28 cellular contexts compared by ENCODE assay signal in genomic region chr11:113789675-113790320, GRCh38. TPM values are rescaled to one million over a fixed set of nuclear protein-coding genes. Genes with fewer than 3 reads are reported as not detected.
DNase-seq lines count a peak whose midpoint lies in the region; ATAC-seq, FAIRE-seq and TF ChIP-seq lines count a peak whose summit lies in the region.
"Had no signal": no experiment of that assay in that cellular context is flagged by ENCODE, and none has a peak within 500 bp of the region (broad histone marks: within the 10 kb centered on the region; RNA-seq: fewer than 3 reads in every experiment).

No MANE protein-coding gene starts in this region.

- H3K4me1 Mint-ChIP-seq in GM23338 (no peaks in the 10 kb centered on the region), nephron progenitor cell (peaks cover 6% of the 10 kb centered on the region)
- no peaks in the 10 kb centered on the region for H3K4me1 Mint-ChIP-seq in activated CD4-positive, alpha-beta T cell treated with anti-CD3 and anti-CD28 coated beads, Interleukin-2, amount 10 ng/mL, durations not matched to agents 24 days and 14 days

- no peaks in the 10 kb centered on the region for H3K27me3 Mint-ChIP-seq in GM23338 (ENCODE audit: insufficient read depth, low read depth, poor library complexity)
- peaks cover 11% of the 10 kb centered on the region for H3K27me3 Mint-ChIP-seq in activated CD4-positive, alpha-beta T cell treated with anti-CD3 and anti-CD28 coated beads, Interleukin-2, amount 10 ng/mL, durations not matched to agents 24 days and 14 days
- H3K27me3 Mint-ChIP-seq in nephron progenitor cell (ENCODE audit: low read depth, poor library complexity) = peaks cover 20% of the 10 kb centered on the region

- H3K27ac Mint-ChIP-seq in GM23338 (no peak overlapping the region), nephron progenitor cell (no peak overlapping the region)
- H3K27ac Mint-ChIP-seq in activated CD4-positive, alpha-beta T cell treated with anti-CD3 and anti-CD28 coated beads, Interleukin-2, amount 10 ng/mL, durations not matched to agents 24 days and 14 days = no peak overlapping the region
- H3K27ac Mint-ChIP-seq: HFFc6 had no signal

- in situ Hi-C loops in K562 (cut with MboI) = no loop called here

- no peaks in the 10 kb centered on the region for H3F3A ChIP-seq in GM23338 (replicated peaks; ENCODE audit: low read depth)

- H3K9me3 Mint-ChIP-seq in GM23338 = no peaks in the 10 kb centered on the region; the same call in 2 of the 3 replicates
- no peaks in the 10 kb centered on the region for H3K9me3 Mint-ChIP-seq in activated CD4-positive, alpha-beta T cell treated with anti-CD3 and anti-CD28 coated beads, Interleukin-2, amount 10 ng/mL, durations not matched to agents 24 days and 14 days
- no peaks in the 10 kb centered on the region for H3K9me3 Mint-ChIP-seq in nephron progenitor cell
- H3K9me3 Mint-ChIP-seq: HFFc6 had no signal

- H3K36me3 Mint-ChIP-seq in GM23338 (ENCODE audit: low read depth) (no peaks in the 10 kb centered on the region), nephron progenitor cell (ENCODE audit: low read depth) (no peaks in the 10 kb centered on the region)
- H3K36me3 Mint-ChIP-seq in activated CD4-positive, alpha-beta T cell treated with anti-CD3 and anti-CD28 coated beads, Interleukin-2, amount 10 ng/mL, durations not matched to agents 24 days and 14 days (ENCODE audit: low read depth) = no peaks in the 10 kb centered on the region

- no peak overlapping the region for H3K4me2 ChIP-seq in GM23338
- no peak overlapping the region for H3K4me2 ChIP-seq in K562 (ENCODE audit: insufficient read depth, low read length)
- no peak overlapping the region for H3K4me2 ChIP-seq in osteoblast (ENCODE audit: insufficient read depth, low read length)

- no peak for TF ChIP-seq EP300 in K562 (IDR thresholded peaks at IDR 0.05; ENCODE audit: low read length)

- 45% methylated on average over 31 of the region's 35 CpGs for WGBS in K562 (ENCODE audit: insufficient coverage, low coverage, missing lambda C conversion rate)

- H3K4me3 ChIP-seq in GM23338 (no peak overlapping the region), K562 (no peak overlapping the region), osteoblast (ENCODE audit: insufficient read depth, low read length) (no peak overlapping the region)
- H3K4me3 ChIP-seq: HAP-1, SJSA1 had no signal

- H3K27ac ChIP-seq in GM23338 (ENCODE audit: low read depth) = no peak overlapping the region
- no peak overlapping the region for H3K27ac ChIP-seq in K562 (ENCODE audit: extremely low read depth, low read depth, low read length)
- no peak overlapping the region for H3K27ac ChIP-seq in osteoblast (ENCODE audit: low read depth, low read length)
- H3K27ac ChIP-seq: SJSA1 had no signal

- ATAC-seq in GM23338 = peak; percentile 53
- peak; percentile 20; the same call in 2 of the 3 replicates for ATAC-seq in K562

- H3K9me1 ChIP-seq in K562 (ENCODE audit: control insufficient read depth, insufficient read depth, low read length) = no peaks in the 10 kb centered on the region

- DNase-seq in DMS53 (lab: John Stamatoyannopoulos, UW) (peak; percentile 12), DMS53 treated with DMSO at 0.1 percent for 48 hours (lab: John Stamatoyannopoulos, UW; ENCODE audit: unreplicated experiment) (no peak), GM23338 (ENCODE audit: low spot score) (no peak), K562 (ENCODE audit: extremely low read depth in 1 of 4, low spot score in 3 of 4) (no peak), osteoblast (ENCODE audit: insufficient read length, low spot score, missing footprints) (peak; percentile 18), nucleus accumbens (lab: John Stamatoyannopoulos, UW) (no peak), nephron progenitor cell (no peak)
- no peak for DNase-seq in activated CD4-positive, alpha-beta T cell treated with anti-CD3 and anti-CD28 coated beads, Interleukin-2, amount 10 ng/mL, durations not matched to agents 24 days and 14 days
- DNase-seq: 8988T, ACHN, Calu3, HFFc6, KBM-7, MV-4-11, NCI-H1105, NCI-H146, NCI-H1930, NCI-H2107, NCI-H524, NCI-H748 treated with DMSO at 0.1 percent for 48 hours, Right ventricle myocardium superior had no signal

- H3K4me1 ChIP-seq in GM23338 (ENCODE audit: insufficient read depth) = no peaks in the 10 kb centered on the region
- 0 out of 5 replicates have a peak, but pooled peaks cover 0 to 5% of the 10 kb centered on the region in 2 experiments for H3K4me1 ChIP-seq in K562 (replicated peaks in 1 of 2; ENCODE audit: control insufficient read depth in 2 of 2, insufficient read depth in 2 of 2, low read length in 2 of 2)
- H3K4me1 ChIP-seq in osteoblast (ENCODE audit: insufficient read depth, low read length) = no peaks in the 10 kb centered on the region
- H3K4me1 ChIP-seq: HAP-1, SJSA1 had no signal

- intact Hi-C loops in K562 (cut with micrococcal nuclease) = no loop called here
- intact Hi-C loops in activated CD4-positive, alpha-beta T cell treated with anti-CD3 and anti-CD28 coated beads, Interleukin-2, amount 10 ng/mL, durations not matched to agents 24 days and 14 days (cut with micrococcal nuclease) = no loop called here

- H3K36me3 ChIP-seq in GM23338 (ENCODE audit: insufficient read depth) = no peaks in the 10 kb centered on the region
- no peaks in the 10 kb centered on the region for H3K36me3 ChIP-seq in K562 (ENCODE audit: control insufficient read depth, insufficient read depth, low read length)
- H3K36me3 ChIP-seq in osteoblast (ENCODE audit: insufficient read depth, low read length) = no peaks in the 10 kb centered on the region
- H3K36me3 ChIP-seq: HAP-1, SJSA1 had no signal

- H3K9me3 ChIP-seq in K562 (replicated peaks; ENCODE audit: control insufficient read depth, insufficient read depth, low read depth, low read length) (no peaks in the 10 kb centered on the region), osteoblast (ENCODE audit: low read depth, low read length) (no peaks in the 10 kb centered on the region)
- H3K9me3 ChIP-seq: HAP-1, SJSA1 had no signal

- H2AFZ ChIP-seq in GM23338 (no peak overlapping the region), K562 (ENCODE audit: low read depth, low read length) (no peak overlapping the region), osteoblast (ENCODE audit: low read length) (no peak overlapping the region)

- no peaks in the 10 kb centered on the region for H3K9me2 ChIP-seq in GM23338 (ENCODE audit: insufficient read depth)

- H3K79me2 ChIP-seq in GM23338 (replicated peaks; ENCODE audit: insufficient read depth) (no peaks in the 10 kb centered on the region), K562 (ENCODE audit: control insufficient read depth, insufficient read depth, low read length) (no peaks in the 10 kb centered on the region), osteoblast (ENCODE audit: insufficient read depth, low read length) (no peaks in the 10 kb centered on the region)

- no peak for FAIRE-seq in K562 (lab: Jason Lieb, UNC)
- FAIRE-seq: GM18507 had no signal

- H4K20me1 ChIP-seq in GM23338 (replicated peaks; ENCODE audit: insufficient read depth) = no peaks in the 10 kb centered on the region
- H4K20me1 ChIP-seq in K562 (replicated peaks; ENCODE audit: control insufficient read depth, insufficient read depth, low read length) = no peaks in the 10 kb centered on the region
- no peaks in the 10 kb centered on the region for H4K20me1 ChIP-seq in osteoblast (ENCODE audit: insufficient read depth, low read length)

- no peak overlapping the region for H3K9ac ChIP-seq in K562 (ENCODE audit: insufficient read depth in 1 of 2, low read depth in 2 of 2, low read length in 2 of 2)

- TF ChIP-seq POLR2A in K562 (conservative IDR thresholded peaks at IDR 0.05) = no peak

- H3K27me3 ChIP-seq in GM23338 (ENCODE audit: insufficient read depth) = no peaks in the 10 kb centered on the region
- H3K27me3 ChIP-seq in K562 (ENCODE audit: control insufficient read depth in 2 of 2, insufficient read depth in 2 of 2, low read length in 2 of 2) = peaks cover 20 to 39% of the 10 kb centered on the region in 2 experiments; a peak in 4 of 5 replicates
- H3K27me3 ChIP-seq in osteoblast (ENCODE audit: insufficient read depth, low read length) = peaks cover 8% of the 10 kb centered on the region
- H3K27me3 ChIP-seq: SJSA1 had no signal

- BruUV-seq in K562 (replicated peaks; lab: Mats Ljungman, UMichigan) = no TSS peak

- no peak for TF ChIP-seq RAD21 in K562 (CRISPR knock-in tag; conservative IDR thresholded peaks at IDR 0.05 in 1 of 2, IDR thresholded peaks at IDR 0.05 in 1 of 2)

- TF ChIP-seq CTCF in GM23338 (conservative IDR thresholded peaks at IDR 0.05; ENCODE audit: low read depth in 2 of 2) (no peak; a peak in 1 of 4 replicates), K562 (IDR thresholded peaks at IDR 0.05 in 2 of 3, conservative IDR thresholded peaks at IDR 0.05 in 1 of 3; ENCODE audit: insufficient read depth in 2 of 3, low read depth in 1 of 3, low read length in 3 of 3) (no peak), osteoblast (IDR thresholded peaks at IDR 0.05; ENCODE audit: extremely low read depth, low read depth, low read length) (no peak), nephron progenitor cell (IDR thresholded peaks at IDR 0.05) (no peak)

- POLR2A ChIA-PET in K562 (lab: Yijun Ruan, JAX) = no interaction called here

- CTCF ChIA-PET in K562 (lab: Yijun Ruan, JAX; ENCODE audit: low intra/inter-chr PET ratio) = no interaction called here

- H3K4me3 Mint-ChIP-seq in GM23338 (no peak overlapping the region), nephron progenitor cell (no peak overlapping the region)
- no peak overlapping the region for H3K4me3 Mint-ChIP-seq in activated CD4-positive, alpha-beta T cell treated with anti-CD3 and anti-CD28 coated beads, Interleukin-2, amount 10 ng/mL, durations not matched to agents 24 days and 14 days
- H3K4me3 Mint-ChIP-seq: HFFc6 had no signal

RNA-seq across cellular contexts. Expression of gene CLDN25, which starts 10.2 kb away (rescaled TPM):
- total RNA-seq in GM23338 (2014; rRNA removed; shearing (Covaris generic)) = not detected in 2 replicates
- polyA plus RNA-seq in GM23338 (2016; fragmentation: Nextera tagmentation; extraction: Ambion mirVana) (not detected in 2 replicates), K562 (2011; rRNA removed) (not detected in 2 replicates), K562 (2014; fragmentation: Illumina TruSeq; extraction: Trizol) (not detected in 2 replicates), K562 (2014; fragmentation: Nextera tagmentation; extraction: Ambion mirVana) (not detected), K562 (2014; rRNA removed) (not detected in 2 replicates)
- total RNA-seq in K562 (2011; cell fraction: chromatin; rRNA removed; ENCODE audit: low replicate concordance) = not detected in 2 replicates
- not detected in 2 replicates for total RNA-seq in K562 (2011; cell fraction: nucleolus; rRNA removed)
- not detected in 2 replicates for total RNA-seq in K562 (2011; cell fraction: nucleoplasm; rRNA removed)
- total RNA-seq in K562 (2014; rRNA removed) (not detected in 2 replicates), K562 (2014; rRNA removed; fragmentation: Illumina TruSeq; extraction: Trizol) (not detected in 2 replicates), K562 (2015; rRNA removed; fragmentation: Illumina TruSeq; extraction: Trizol) (not detected in 2 replicates), K562 (2021) (not detected in 2 replicates), osteoblast (not detected in 2 replicates)
- polyA plus RNA-seq in K562 (2011; cell fraction: cytosol; rRNA removed) = not detected in 2 replicates
- not detected in 2 replicates for polyA plus RNA-seq in K562 (2011; cell fraction: nucleus; rRNA removed)
- not detected in 2 replicates for polyA plus RNA-seq in K562 (2012)
- not detected in 2 replicates for polyA minus RNA-seq in K562 (2011; rRNA and poly(A)+ RNA removed)
- polyA minus RNA-seq in K562 (2011; cell fraction: cytosol; rRNA and poly(A)+ RNA removed) = not detected in 2 replicates
- polyA minus RNA-seq in K562 (2011; cell fraction: nucleus; rRNA and poly(A)+ RNA removed) = not detected in 2 replicates
- not detected in 2 replicates for total RNA-seq in activated CD4-positive, alpha-beta T cell treated with anti-CD3 and anti-CD28 coated beads, Interleukin-2, amount 10 ng/mL, durations not matched to agents 24 days and 14 days
- total RNA-seq: Calu3, HFFc6, HT1080, LHCN-M2, MCF 10A, Right ventricle myocardium superior, SJSA1 had no signal
- polyA plus RNA-seq: BJ had no signal

RNA-seq across cellular contexts. Expression of gene ZW10, which starts 16.3 kb away (rescaled TPM):
- 24.5 and 30.5 TPM in 2 replicates for total RNA-seq in GM23338 (2014; rRNA removed; shearing (Covaris generic))
- polyA plus RNA-seq in GM23338 (2016; fragmentation: Nextera tagmentation; extraction: Ambion mirVana) (8.9 and 12.3 TPM in 2 replicates), K562 (2011; rRNA removed) (19.0 and 26.9 TPM in 2 replicates), K562 (2014; fragmentation: Illumina TruSeq; extraction: Trizol) (27.7 and 30.8 TPM in 2 replicates), K562 (2014; fragmentation: Nextera tagmentation; extraction: Ambion mirVana) (10 to 100 TPM in 1 of 2 experiments, 1 to 10 TPM in 1; 9.4 to 17.3 TPM), K562 (2014; rRNA removed) (19.6 and 21.8 TPM in 2 replicates)
- 10.8 and 19.2 TPM in 2 replicates for total RNA-seq in K562 (2011; cell fraction: chromatin; rRNA removed; ENCODE audit: low replicate concordance)
- 5.3 and 6.2 TPM in 2 replicates for total RNA-seq in K562 (2011; cell fraction: nucleolus; rRNA removed)
- 7.5 and 7.8 TPM in 2 replicates for total RNA-seq in K562 (2011; cell fraction: nucleoplasm; rRNA removed)
- total RNA-seq in K562 (2014; rRNA removed) (23.7 and 24.9 TPM in 2 replicates), K562 (2014; rRNA removed; fragmentation: Illumina TruSeq; extraction: Trizol) (34.3 and 39.3 TPM in 2 replicates), K562 (2015; rRNA removed; fragmentation: Illumina TruSeq; extraction: Trizol) (34.6 and 37.7 TPM in 2 replicates), K562 (2021) (21.1 and 25.0 TPM in 2 replicates), osteoblast (17.7 and 20.6 TPM in 2 replicates)
- polyA plus RNA-seq in K562 (2011; cell fraction: cytosol; rRNA removed) = 9.1 and 12.7 TPM in 2 replicates
- 8.2 and 13.0 TPM in 2 replicates for polyA plus RNA-seq in K562 (2011; cell fraction: nucleus; rRNA removed)
- polyA plus RNA-seq in K562 (2012) = 15.0 and 17.9 TPM in 2 replicates
- polyA minus RNA-seq in K562 (2011; rRNA and poly(A)+ RNA removed) = 36.2 and 36.4 TPM in 2 replicates
- 10.9 and 16.4 TPM in 2 replicates for polyA minus RNA-seq in K562 (2011; cell fraction: cytosol; rRNA and poly(A)+ RNA removed)
- polyA minus RNA-seq in K562 (2011; cell fraction: nucleus; rRNA and poly(A)+ RNA removed) = 13.7 and 22.2 TPM in 2 replicates
- total RNA-seq in activated CD4-positive, alpha-beta T cell treated with anti-CD3 and anti-CD28 coated beads, Interleukin-2, amount 10 ng/mL, durations not matched to agents 24 days and 14 days = 21.3 and 24.2 TPM in 2 replicates

Comparison
In these comparisons a context has a peak if more than half of its experiments do, and no peak if none do; other contexts are left out.
1. DNase-seq: peak in DMS53 (single experiment) and osteoblast (single experiment); none in DMS53 treated with DMSO at 0.1 percent for 48 hours (single experiment), GM23338 (single experiment), K562 (0 of 4), nucleus accumbens (0 of 56), activated CD4-positive, alpha-beta T cell treated with anti-CD3 and anti-CD28 coated beads, Interleukin-2, amount 10 ng/mL, durations not matched to agents 24 days and 14 days (single experiment) and nephron progenitor cell (single experiment).